Comparison of ENCODE assay signal across 21 cellular contexts in the genomic region with DNA sequence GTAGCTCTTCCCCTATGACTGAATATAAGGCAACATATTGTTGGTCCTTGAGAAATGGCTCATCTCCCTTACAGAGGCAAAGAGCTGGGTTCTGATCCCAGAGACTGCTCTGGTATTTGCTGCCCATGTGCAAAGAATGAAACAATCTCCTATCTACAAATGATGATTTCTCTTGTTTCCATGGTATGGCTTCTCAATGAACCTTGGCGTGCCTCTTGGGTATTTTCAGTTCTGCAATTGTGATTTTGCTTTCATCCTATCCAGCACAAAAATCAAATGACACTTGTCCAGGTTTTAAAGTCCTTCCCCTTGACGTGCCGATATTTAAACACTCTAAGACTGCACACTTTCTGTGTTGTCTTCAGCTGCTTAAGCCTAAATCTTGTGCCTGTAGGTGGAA.
DNase-seq lines count a peak whose midpoint lies in the region; ATAC-seq, FAIRE-seq and TF ChIP-seq lines count a peak whose summit lies in the region.
"Had no signal": no experiment of that assay in that cellular context is flagged by ENCODE, and none has a peak within 500 bp of the region (broad histone marks: within the 10 kb centered on the region; RNA-seq: fewer than 3 reads in every experiment).

No MANE protein-coding gene starts in this region.

- POLR2A ChIA-PET in GM12878 (lab: Charles Lee), result no interaction called here

- H3K27ac ChIP-seq in GM12878 (ENCODE audit: control insufficient read depth, insufficient read depth) (no peak overlapping the region), aorta (ENCODE audit: low read depth in 1 of 2, low read length in 2 of 2) (no peak overlapping the region)
- H3K27ac ChIP-seq: 22Rv1; A549; BLaER1 treated with 17β-estradiol and CSF1 and Interleukin-3, amounts not matched to agents 10 nM and 100 nM; C4-2B had no signal

- no peak overlapping the region for H3K4me3 ChIP-seq in GM12865 (ENCODE audit: low read depth, low read length)
- no peak overlapping the region for H3K4me3 ChIP-seq in GM12878
- no peak overlapping the region for H3K4me3 ChIP-seq in aorta (ENCODE audit: low read length in 2 of 2)
- H3K4me3 ChIP-seq: A549; BLaER1 treated with 17β-estradiol and CSF1 and Interleukin-3, amounts not matched to agents 10 nM and 100 nM had no signal

- TF ChIP-seq EP300 in GM12878 (IDR thresholded peaks at IDR 0.05; ENCODE audit: borderline replicate concordance in 1 of 2, control insufficient read depth in 1 of 2, low read depth in 2 of 2, low read length in 2 of 2), result no peak

- in situ Hi-C loops in GM12878 (cut with MboI), result no loop called here

- H3K27me3 ChIP-seq in GM12878 (replicated peaks in 1 of 2; ENCODE audit: control insufficient read depth in 2 of 2, insufficient read depth in 2 of 2, low read length in 1 of 2), result no peaks in the 10 kb centered on the region
- H3K27me3 ChIP-seq in aorta (ENCODE audit: control insufficient read depth in 1 of 2, insufficient read depth in 2 of 2, low read length in 1 of 2), result no peaks in the 10 kb centered on the region
- H3K27me3 ChIP-seq: BLaER1 treated with 17β-estradiol and CSF1 and Interleukin-3, amounts not matched to agents 10 nM and 100 nM had no signal

- no peak overlapping the region for H2AFZ ChIP-seq in GM12878 (ENCODE audit: control insufficient read depth, low read depth, low read length)

- H3K4me2 ChIP-seq in GM12878 (ENCODE audit: control insufficient read depth, insufficient read depth), result no peak overlapping the region
- H3K4me2 ChIP-seq: A549; BLaER1 treated with 17β-estradiol and CSF1 and Interleukin-3, amounts not matched to agents 10 nM and 100 nM had no signal

- CTCF ChIA-PET in GM12878 (lab: Yijun Ruan, JAX), result no interaction called here

- 59% methylated on average over 3 of the region's 3 CpGs for WGBS in GM12878 (ENCODE audit: insufficient coverage, insufficient replicate concordance, low lambda C conversion rate, missing lambda C conversion rate)
- WGBS in aorta, 2 donors, result 69 to 88% methylated on average over 3 of the region's 3 CpGs

- H3K79me2 ChIP-seq in GM12878 (ENCODE audit: control insufficient read depth, insufficient read depth, low read length), result no peaks in the 10 kb centered on the region

- peak; percentile 37 for ATAC-seq in GM18868 (IDR thresholded peaks at IDR 0.05; ENCODE audit: unreplicated experiment)
- peak; percentile 78 for ATAC-seq in GM12878
- no peak for ATAC-seq in HG03108 (IDR thresholded peaks at IDR 0.05; ENCODE audit: unreplicated experiment)
- no peak for ATAC-seq in aorta (ENCODE audit: low FRiP score)
- ATAC-seq: A549; CD8-positive, alpha-beta T cell had no signal

- intact Hi-C loops in GM12878 (cut with micrococcal nuclease; ENCODE audit: unreplicated experiment) (no loop called here), aorta (cut with DNase I) (no loop called here)

- no peak for FAIRE-seq in GM12878 (lab: Jason Lieb, UNC)
- FAIRE-seq: A549, D721Med, G401.6, GM12892, GM18507, GM19239 had no signal

- RAD21 ChIA-PET in GM12878 (lab: Charles Lee; ENCODE audit: unreplicated experiment), result no interaction called here

- BruUV-seq in GM12878 (replicated peaks; lab: Mats Ljungman, UMichigan), result no TSS peak

- no peak for TF ChIP-seq CTCF in GM12865 (IDR thresholded peaks at IDR 0.05; ENCODE audit: insufficient read depth, low read depth, low read length, missing control alignments)
- TF ChIP-seq CTCF in GM12878 (IDR thresholded peaks at IDR 0.05 in 2 of 3, conservative IDR thresholded peaks at IDR 0.05 in 1 of 3; ENCODE audit: control insufficient read depth in 2 of 3, extremely low read depth in 1 of 3, insufficient read depth in 1 of 3, low read depth in 3 of 3, low read length in 3 of 3), result no peak

- H3K36me3 ChIP-seq in GM12878 (ENCODE audit: control insufficient read depth in 2 of 2, insufficient read depth in 2 of 2, low read length in 1 of 2) (no peaks in the 10 kb centered on the region), aorta (ENCODE audit: control insufficient read depth in 1 of 2, insufficient read depth in 2 of 2, low read length in 1 of 2) (no peaks in the 10 kb centered on the region)
- H3K36me3 ChIP-seq: BLaER1 treated with 17β-estradiol and CSF1 and Interleukin-3, amounts not matched to agents 10 nM and 100 nM had no signal

- H3K4me1 ChIP-seq in GM12878 (ENCODE audit: control insufficient read depth, insufficient read depth, low read length) (no peaks in the 10 kb centered on the region), aorta (ENCODE audit: control insufficient read depth in 1 of 2, insufficient read depth in 2 of 2, low read length in 2 of 2) (no peaks in the 10 kb centered on the region)

- TF ChIP-seq POLR2A in GM12878 (IDR thresholded peaks at IDR 0.05; ENCODE audit: low read depth, low read length), result no peak

- SMC1A ChIA-PET in GM12878 (lab: Charles Lee; ENCODE audit: uncharacterized antibody, unreplicated experiment), result interaction anchor here (0.6 to 1.4 kb wide), 3 partner anchors 13 to 126 kb away, joined by 3 to 4 read pairs (median 3); no protein-coding TSS in a partner anchor

- TF ChIP-seq RAD21 in GM12878 (IDR thresholded peaks at IDR 0.05; ENCODE audit: insufficient read depth, low read depth, low read length), result no peak

- H3K9me3 ChIP-seq in GM12878 (replicated peaks; ENCODE audit: control insufficient read depth, insufficient read depth, low read length) (no peaks in the 10 kb centered on the region; the same call in 2 of the 3 replicates), aorta (ENCODE audit: control insufficient read depth, low read length) (no peaks in the 10 kb centered on the region)
- H3K9me3 ChIP-seq: Caco-2 had no signal

- H3K9ac ChIP-seq in GM12878 (ENCODE audit: control insufficient read depth, insufficient read depth, low read length), result no peak overlapping the region
- H3K9ac ChIP-seq: BLaER1 treated with 17β-estradiol and CSF1 and Interleukin-3, amounts not matched to agents 10 nM and 100 nM had no signal

- DNase-seq in GM12865 (ENCODE audit: low read depth) (peak; percentile 7), GM12878 (ENCODE audit: low read depth, low spot score) (no peak), aorta (no peak)
- DNase-seq: AML-193; Caco-2; Calu3; CD4-positive, alpha-beta T cell; CD8-positive, alpha-beta T cell; DMS79 treated with DMSO at 0.1 percent for 48 hours; GF-D8 had no signal

- H4K20me1 ChIP-seq in GM12878 (ENCODE audit: control insufficient read depth, insufficient read depth), result no peaks in the 10 kb centered on the region
- H4K20me1 ChIP-seq: BLaER1 treated with 17β-estradiol and CSF1 and Interleukin-3, amounts not matched to agents 10 nM and 100 nM had no signal

TF ChIP-seq in GM12878, 131 proteins besides CTCF, POLR2A, EP300 and RAD21:
- TF ChIP-seq RFX5 (IDR thresholded peaks at IDR 0.05; ENCODE audit: low read depth, low read length), result 0 out of 2 replicates have a peak, but pooled peaks have one; percentile 23
- peak; percentile 82 for TF ChIP-seq SPI1 (IDR thresholded peaks at IDR 0.05; ENCODE audit: borderline replicate concordance, insufficient read depth, low read depth, low read length)
- no peak for TF ChIP-seq RELA (IDR thresholded peaks at IDR 0.05; ENCODE audit: borderline replicate concordance, partially characterized antibody)
- TF ChIP-seq IKZF2 (IDR thresholded peaks at IDR 0.05), result peak in 1 of 2 experiments; percentile 27; a peak in 1 of 4 replicates
- peak; percentile 27; the same call in 1 of the 2 replicates for TF ChIP-seq MTA2 (IDR thresholded peaks at IDR 0.05; ENCODE audit: low read depth)
TF ChIP-seq in GM12878: peak in this region for 4.

Comparison
In these comparisons a context has a peak if more than half of its experiments do, and no peak if none do; other contexts are left out.
1. ATAC-seq: peak in GM18868 (single experiment) and GM12878 (single experiment); none in HG03108 (single experiment) and aorta (single experiment).